Comparison of ENCODE assay signal across 8 cellular contexts in the genomic region with DNA sequence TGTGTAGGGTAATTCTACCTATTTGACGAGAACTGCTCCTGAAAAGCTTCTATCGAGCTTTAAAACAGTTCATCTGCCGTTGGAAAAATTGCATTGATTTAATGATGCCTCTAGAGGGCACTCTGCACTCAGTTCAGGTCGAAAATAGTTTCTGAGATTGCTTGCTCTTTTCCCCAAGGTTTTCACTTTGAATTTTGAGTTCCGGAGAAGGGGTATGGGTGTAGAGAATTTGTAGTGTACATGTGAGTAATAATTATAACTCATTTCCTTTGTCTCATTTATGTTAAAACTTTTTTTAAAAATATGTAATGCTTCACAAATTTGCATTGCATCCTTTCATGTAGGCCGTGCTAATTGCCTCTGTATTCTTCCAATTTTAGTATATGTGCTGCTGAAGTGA. TPM values are rescaled to one million over a fixed set of nuclear protein-coding genes. Genes with fewer than 3 reads are reported as not detected.
DNase-seq lines count a peak whose midpoint lies in the region; ATAC-seq, FAIRE-seq and TF ChIP-seq lines count a peak whose summit lies in the region.

No MANE protein-coding gene starts in this region.

- no TSS peak for BruUV-seq in Calu3 (replicated peaks; lab: Mats Ljungman, UMichigan)

- 0 out of 6 replicates have a peak, but pooled peaks of 1 of the 2 experiments have one; percentile 50 for ATAC-seq in A549

- no peak overlapping the region for H3K4me3 Mint-ChIP-seq in Calu3 (ENCODE audit: low read depth, unreplicated experiment)

- TF ChIP-seq RAD21 in A549 (conservative IDR thresholded peaks at IDR 0.05 in 1 of 2, IDR thresholded peaks at IDR 0.05 in 1 of 2), result peak; percentile 66 to 72

- no peak overlapping the region for H3K27ac ChIP-seq in A549
- H3K27ac ChIP-seq in KMS-11, result no peak overlapping the region
- no peak overlapping the region for H3K27ac ChIP-seq in effector memory CD4-positive, alpha-beta T cell (ENCODE audit: insufficient read depth, low read length, poor library complexity, severe bottlenecking)

- H3K9me3 ChIP-seq in A549, result no peaks in the 10 kb centered on the region
- H3K9me3 ChIP-seq in effector memory CD4-positive, alpha-beta T cell (ENCODE audit: control insufficient read depth, low read length), result no peaks in the 10 kb centered on the region

- no peaks in the 10 kb centered on the region for H3K27me3 ChIP-seq in KMS-11 (ENCODE audit: insufficient read depth, low read depth)
- no peaks in the 10 kb centered on the region for H3K27me3 ChIP-seq in effector memory CD4-positive, alpha-beta T cell (replicated peaks; ENCODE audit: control insufficient read depth, insufficient read depth, low read length, poor library complexity, severe bottlenecking)

- H4K20me1 ChIP-seq in KMS-11 (ENCODE audit: insufficient read depth), result no peaks in the 10 kb centered on the region

- WGBS in A549 (ENCODE audit: missing lambda C conversion rate), result 18% methylated on average over 6 of the region's 6 CpGs

- DNase-seq in A549 (ENCODE audit: low read depth in 1 of 2, low spot score in 1 of 2), result peak in 1 of 2 experiments; percentile 18
- peak; percentile 53 for DNase-seq in EH (ENCODE audit: low read depth)
- DNase-seq in SKM-1 treated with dmso at 0.1 percent for 144 hours (lab: John Stamatoyannopoulos, UW; ENCODE audit: unreplicated experiment), result peak; percentile 58
- DNase-seq in epithelial cell of esophagus (ENCODE audit: low read depth), result peak; percentile 54
- DNase-seq in non-pigmented ciliary epithelial cell (ENCODE audit: low read depth), result peak; percentile 9
- DNase-seq in effector memory CD4-positive, alpha-beta T cell, result no peak
- DNase-seq in Calu3, result no peak

- H3K4me1 Mint-ChIP-seq in Calu3 (ENCODE audit: low read depth, unreplicated experiment), result no peaks in the 10 kb centered on the region

- H3K79me2 ChIP-seq in KMS-11 (ENCODE audit: insufficient read depth, low read depth), result no peaks in the 10 kb centered on the region

- no peak for FAIRE-seq in A549 (lab: Jason Lieb, UNC)

- no peaks in the 10 kb centered on the region for H3K27me3 Mint-ChIP-seq in Calu3 (ENCODE audit: unreplicated experiment)

- CTCF ChIA-PET in A549 (lab: Yijun Ruan, JAX) (interaction anchor here (0.6 to 1.9 kb wide), 30 partner anchors 9 to 634 kb away, joined by 3 to 12 read pairs (median 3); no protein-coding TSS in a partner anchor), Calu3 (lab: Charles Lee) (interaction anchor here (1.0 to 1.7 kb wide), 4 partner anchors 51 to 115 kb away, joined by 3 to 7 read pairs (median 4); no protein-coding TSS in a partner anchor)

- H3K36me3 Mint-ChIP-seq in Calu3 (ENCODE audit: insufficient read depth, unreplicated experiment), result no peaks in the 10 kb centered on the region

- TF ChIP-seq CTCF in A549 (IDR thresholded peaks at IDR 0.05) (peak; percentile 69), KMS-11 (conservative IDR thresholded peaks at IDR 0.05; ENCODE audit: low read depth, low read length) (peak; percentile 92), epithelial cell of esophagus (IDR thresholded peaks at IDR 0.05; ENCODE audit: insufficient read depth, low read depth, low read length, missing control alignments) (peak; percentile 77), Calu3 (IDR thresholded peaks at IDR 0.05; ENCODE audit: unreplicated experiment) (no peak)

- no peaks in the 10 kb centered on the region for H3K9me3 Mint-ChIP-seq in Calu3 (ENCODE audit: low read depth, unreplicated experiment)

- H3K36me3 ChIP-seq in KMS-11 (ENCODE audit: insufficient read depth), result no peaks in the 10 kb centered on the region
- no peaks in the 10 kb centered on the region for H3K36me3 ChIP-seq in effector memory CD4-positive, alpha-beta T cell (ENCODE audit: control insufficient read depth, insufficient read depth, low read length)

- POLR2A ChIA-PET in A549 (lab: Yijun Ruan, JAX), result no interaction called here

- no peak overlapping the region for H3K27ac Mint-ChIP-seq in Calu3 (ENCODE audit: unreplicated experiment)

- H3K4me2 ChIP-seq in A549 (peak overlapping the region; percentile 64), KMS-11 (0 out of 2 replicates have a peak overlapping the region, but pooled peaks have one; percentile 9)

- no peak overlapping the region for H2AFZ ChIP-seq in KMS-11 (ENCODE audit: low read depth)

- H3K4me1 ChIP-seq in A549 (no peaks in the 10 kb centered on the region), KMS-11 (ENCODE audit: low read depth, poor library complexity, severe bottlenecking) (peaks cover 56% of the 10 kb centered on the region)
- H3K4me1 ChIP-seq in effector memory CD4-positive, alpha-beta T cell (ENCODE audit: control insufficient read depth, insufficient read depth, low read length, poor library complexity, severe bottlenecking), result peaks cover 28% of the 10 kb centered on the region

- TF ChIP-seq POLR2A in A549 (IDR thresholded peaks at IDR 0.05; ENCODE audit: low read length), result no peak

- TF ChIP-seq EP300 in A549 (IDR thresholded peaks at IDR 0.05), result no peak

- 0 out of 3 replicates have a peak overlapping the region, but pooled peaks have one; percentile 8 for H3K4me3 ChIP-seq in A549
- no peak overlapping the region for H3K4me3 ChIP-seq in KMS-11 (IDR thresholded peaks at IDR 0.05; ENCODE audit: insufficient read depth, low read depth, low read length)
- peak overlapping the region; percentile 6 for H3K4me3 ChIP-seq in epithelial cell of esophagus (ENCODE audit: low read length)
- no peak overlapping the region for H3K4me3 ChIP-seq in effector memory CD4-positive, alpha-beta T cell (ENCODE audit: insufficient read depth, low read depth, low read length, poor library complexity, severe bottlenecking)

- intact Hi-C loops in Calu3 (cut with micrococcal nuclease; ENCODE audit: unreplicated experiment), result loop anchor here (1.0 to 10.0 kb wide), 2 partner anchors 60 to 462 kb away; no protein-coding TSS in a partner anchor

- no peak overlapping the region for H3K9ac ChIP-seq in KMS-11

TF ChIP-seq in A549, 52 proteins besides CTCF, POLR2A, EP300 and RAD21:
- TF ChIP-seq SMC3 (IDR thresholded peaks at IDR 0.05), result peak; percentile 27; the same call in 1 of the 3 replicates
- TF ChIP-seq, protein P1, sequence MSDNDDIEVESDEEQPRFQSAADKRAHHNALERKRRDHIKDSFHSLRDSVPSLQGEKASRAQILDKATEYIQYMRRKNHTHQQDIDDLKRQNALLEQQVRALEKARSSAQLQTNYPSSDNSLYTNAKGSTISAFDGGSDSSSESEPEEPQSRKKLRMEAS (IDR thresholded peaks at IDR 0.05), result no peak

RNA-seq across cellular contexts. Expression of a gene that starts 28.4 kb away (rescaled TPM):
- polyA plus RNA-seq in A549 (2011; rRNA removed) (0.41 and 0.58 TPM in 2 replicates), A549 (2017; fragmentation: RNase III; extraction: RNeasy Plus Mini Kit Qiagen cat#74134 plus additional on column Dnase treatment) (0.25 to 0.46 TPM (median 0.38 TPM) in 3 replicates)
- polyA plus RNA-seq in A549 (2012; cell fraction: cytosol; rRNA removed), result 0.19 and 0.21 TPM in 2 replicates
- 0.07 TPM in 1 of 2 replicates, not detected in the other for polyA plus RNA-seq in A549 (2012; cell fraction: nucleus; rRNA removed)
- polyA minus RNA-seq in A549 (2011; rRNA and poly(A)+ RNA removed), result 0.29 TPM in 1 of 2 replicates, not detected in the other
- not detected in 2 replicates for total RNA-seq in Calu3 (2022)

Comparison
In these comparisons a context has a peak if more than half of its experiments do, and no peak if none do; other contexts are left out.
1. DNase-seq: peak in EH (single experiment), SKM-1 treated with dmso at 0.1 percent for 144 hours (single experiment), epithelial cell of esophagus (single experiment) and non-pigmented ciliary epithelial cell (single experiment); none in effector memory CD4-positive, alpha-beta T cell (0 of 3) and Calu3 (single experiment).
2. H3K4me3 ChIP-seq: peak in A549 (single experiment) and epithelial cell of esophagus (single experiment); none in KMS-11 (single experiment) and effector memory CD4-positive, alpha-beta T cell (single experiment).